In the genomic region with DNA sequence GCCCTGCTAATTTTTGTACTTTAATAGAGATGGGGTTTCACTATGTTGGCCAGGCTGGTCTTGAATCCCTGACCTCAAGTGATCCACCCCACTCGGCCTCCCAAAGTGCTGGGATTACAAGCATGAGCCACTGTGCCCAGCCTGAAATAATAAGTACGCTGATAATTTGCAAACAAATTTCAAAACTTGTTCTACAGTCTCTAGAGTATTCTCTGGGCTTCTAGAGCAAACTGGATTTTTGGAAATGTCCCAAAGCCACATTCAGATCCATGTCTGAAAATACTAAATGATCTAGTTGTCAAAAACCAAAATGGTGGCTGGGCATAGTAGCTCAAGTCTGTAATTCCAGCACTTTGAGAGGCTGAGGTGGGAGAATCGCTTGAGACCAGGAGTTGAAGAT, we compare ENCODE assay signal across 1 cellular context.
TF ChIP-seq lines count a peak whose summit lies in the region.

No MANE protein-coding gene starts in this region.

TF ChIP-seq in endothelial cell of umbilical vein, 7 proteins besides CTCF, POLR2A, EP300 and RAD21:
- TF ChIP-seq POLR2AphosphoS5 (IDR thresholded peaks at IDR 0.05; ENCODE audit: insufficient read depth, low read depth, low read length) (no peak), EZH2 (IDR thresholded peaks at IDR 0.05; ENCODE audit: borderline replicate concordance, low read depth, low read length, severe bottlenecking) (no peak), FOS (IDR thresholded peaks at IDR 0.05; ENCODE audit: borderline replicate concordance, insufficient read depth, low read length) (no peak), JUN (IDR thresholded peaks at IDR 0.05; ENCODE audit: borderline replicate concordance, insufficient read depth, insufficient read length, low read depth) (no peak), GATA2 (IDR thresholded peaks at IDR 0.05; ENCODE audit: insufficient read depth, insufficient read length, low read depth, low read length) (no peak), MYC (IDR thresholded peaks at IDR 0.05; ENCODE audit: low read depth, low read length) (no peak)
- TF ChIP-seq, protein P1, sequence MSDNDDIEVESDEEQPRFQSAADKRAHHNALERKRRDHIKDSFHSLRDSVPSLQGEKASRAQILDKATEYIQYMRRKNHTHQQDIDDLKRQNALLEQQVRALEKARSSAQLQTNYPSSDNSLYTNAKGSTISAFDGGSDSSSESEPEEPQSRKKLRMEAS (IDR thresholded peaks at IDR 0.05; ENCODE audit: insufficient read depth, insufficient read length), result no peak
